Comparison of ENCODE assay signal across 2 cellular contexts in genomic region chr22:46269564-46269963, GRCh38.
A peak's percentile ranks its signal among the peaks of the same experiment; 100 is the strongest.
TF ChIP-seq lines count a peak whose summit lies in the region.

No MANE protein-coding gene starts in this region.

TF ChIP-seq in WTC11, 78 proteins besides CTCF, POLR2A, EP300 and RAD21:
- TF ChIP-seq ZNF232 (CRISPR knock-in tag; IDR thresholded peaks at IDR 0.05), result no peak
- TF ChIP-seq HMGA2 (CRISPR knock-in tag; IDR thresholded peaks at IDR 0.05), result no peak
- no peak for TF ChIP-seq ZNF219 (CRISPR knock-in tag; IDR thresholded peaks at IDR 0.05; ENCODE audit: borderline replicate concordance)
- no peak for TF ChIP-seq MYBL2 (CRISPR knock-in tag; IDR thresholded peaks at IDR 0.05)
- no peak for TF ChIP-seq E2F4 (CRISPR knock-in tag; IDR thresholded peaks at IDR 0.05; ENCODE audit: borderline replicate concordance, low read depth)
- TF ChIP-seq IRF2 (CRISPR knock-in tag; IDR thresholded peaks at IDR 0.05; ENCODE audit: borderline replicate concordance, low read depth), result no peak
- TF ChIP-seq, protein P1, sequence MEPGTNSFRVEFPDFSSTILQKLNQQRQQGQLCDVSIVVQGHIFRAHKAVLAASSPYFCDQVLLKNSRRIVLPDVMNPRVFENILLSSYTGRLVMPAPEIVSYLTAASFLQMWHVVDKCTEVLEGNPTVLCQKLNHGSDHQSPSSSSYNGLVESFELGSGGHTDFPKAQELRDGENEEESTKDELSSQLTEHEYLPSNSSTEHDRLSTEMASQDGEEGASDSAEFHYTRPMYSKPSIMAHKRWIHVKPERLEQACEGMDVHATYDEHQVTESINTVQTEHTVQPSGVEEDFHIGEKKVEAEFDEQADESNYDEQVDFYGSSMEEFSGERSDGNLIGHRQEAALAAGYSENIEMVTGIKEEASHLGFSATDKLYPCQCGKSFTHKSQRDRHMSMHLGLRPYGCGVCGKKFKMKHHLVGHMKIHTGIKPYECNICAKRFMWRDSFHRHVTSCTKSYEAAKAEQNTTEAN (CRISPR knock-in tag; IDR thresholded peaks at IDR 0.05), result no peak
- no peak for TF ChIP-seq KAT7 (CRISPR knock-in tag; IDR thresholded peaks at IDR 0.05; ENCODE audit: borderline replicate concordance)
- no peak for TF ChIP-seq NFE2L1 (CRISPR knock-in tag; IDR thresholded peaks at IDR 0.05)
- no peak for TF ChIP-seq MXD4 (CRISPR knock-in tag; IDR thresholded peaks at IDR 0.05; ENCODE audit: borderline replicate concordance)
- TF ChIP-seq SOX15 (CRISPR knock-in tag; IDR thresholded peaks at IDR 0.05), result no peak
- no peak for TF ChIP-seq ZNF281 (CRISPR knock-in tag; IDR thresholded peaks at IDR 0.05)
- no peak for TF ChIP-seq CDX4 (CRISPR knock-in tag; IDR thresholded peaks at IDR 0.05; ENCODE audit: borderline replicate concordance)

TF ChIP-seq in HepG2, 621 proteins besides CTCF, POLR2A, EP300 and RAD21 (continues in another document):
- no peak for TF ChIP-seq ZNF292 (CRISPR knock-in tag; IDR thresholded peaks at IDR 0.05; ENCODE audit: borderline replicate concordance, low read depth)
- TF ChIP-seq SAP130 (CRISPR knock-in tag; IDR thresholded peaks at IDR 0.05; ENCODE audit: low read depth), result peak; percentile 48
- no peak for TF ChIP-seq HNF4G (IDR thresholded peaks at IDR 0.05; ENCODE audit: borderline replicate concordance, low read depth, low read length)
- TF ChIP-seq HNF4G (CRISPR knock-in tag; IDR thresholded peaks at IDR 0.05; ENCODE audit: borderline replicate concordance, low read depth), result no peak
- TF ChIP-seq FLYWCH1 (CRISPR knock-in tag; IDR thresholded peaks at IDR 0.05), result no peak
- TF ChIP-seq ZNF761 (CRISPR knock-in tag; conservative IDR thresholded peaks at IDR 0.05), result no peak
- TF ChIP-seq, protein P2, sequence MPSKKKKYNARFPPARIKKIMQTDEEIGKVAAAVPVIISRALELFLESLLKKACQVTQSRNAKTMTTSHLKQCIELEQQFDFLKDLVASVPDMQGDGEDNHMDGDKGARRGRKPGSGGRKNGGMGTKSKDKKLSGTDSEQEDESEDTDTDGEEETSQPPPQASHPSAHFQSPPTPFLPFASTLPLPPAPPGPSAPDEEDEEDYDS (CRISPR knock-in tag; IDR thresholded peaks at IDR 0.05), result no peak
- no peak for TF ChIP-seq YY1 (IDR thresholded peaks at IDR 0.05; ENCODE audit: insufficient read depth, insufficient replicate concordance, low read depth, low read length)
- TF ChIP-seq GMEB1 (CRISPR knock-in tag; IDR thresholded peaks at IDR 0.05; ENCODE audit: borderline replicate concordance), result no peak
- TF ChIP-seq HIC2 (CRISPR knock-in tag; IDR thresholded peaks at IDR 0.05; ENCODE audit: low read depth), result peak; percentile 70
- no peak for TF ChIP-seq ZNF274 (CRISPR knock-in tag; IDR thresholded peaks at IDR 0.05)
- TF ChIP-seq HDAC2 (CRISPR knock-in tag; IDR thresholded peaks at IDR 0.05), result no peak
- peak; percentile 23; the same call in 1 of the 2 replicates for TF ChIP-seq HNF1B (CRISPR knock-in tag; IDR thresholded peaks at IDR 0.05)
- TF ChIP-seq PAX8 (CRISPR knock-in tag; IDR thresholded peaks at IDR 0.05; ENCODE audit: borderline replicate concordance), result 0 out of 2 replicates have a peak, but pooled peaks have one; percentile 30
- TF ChIP-seq SCMH1 (CRISPR knock-in tag; IDR thresholded peaks at IDR 0.05; ENCODE audit: borderline replicate concordance), result no peak
- TF ChIP-seq MAF1 (CRISPR knock-in tag; IDR thresholded peaks at IDR 0.05; ENCODE audit: borderline replicate concordance), result no peak
- TF ChIP-seq CENPT (CRISPR knock-in tag; IDR thresholded peaks at IDR 0.05; ENCODE audit: low read depth), result no peak
- no peak for TF ChIP-seq TAF15 (IDR thresholded peaks at IDR 0.05; ENCODE audit: low read depth, low read length, poor library complexity, severe bottlenecking)
- no peak for TF ChIP-seq ZNF619 (CRISPR knock-in tag; IDR thresholded peaks at IDR 0.05)
- TF ChIP-seq KDM3A (CRISPR knock-in tag; IDR thresholded peaks at IDR 0.05; ENCODE audit: low read depth), result no peak
- TF ChIP-seq, protein P3, sequence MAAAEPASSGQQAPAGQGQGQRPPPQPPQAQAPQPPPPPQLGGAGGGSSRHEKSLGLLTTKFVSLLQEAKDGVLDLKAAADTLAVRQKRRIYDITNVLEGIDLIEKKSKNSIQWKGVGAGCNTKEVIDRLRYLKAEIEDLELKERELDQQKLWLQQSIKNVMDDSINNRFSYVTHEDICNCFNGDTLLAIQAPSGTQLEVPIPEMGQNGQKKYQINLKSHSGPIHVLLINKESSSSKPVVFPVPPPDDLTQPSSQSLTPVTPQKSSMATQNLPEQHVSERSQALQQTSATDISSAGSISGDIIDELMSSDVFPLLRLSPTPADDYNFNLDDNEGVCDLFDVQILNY (CRISPR knock-in tag; conservative IDR thresholded peaks at IDR 0.05), result no peak
- TF ChIP-seq ATF7-NPFF (CRISPR knock-in tag; IDR thresholded peaks at IDR 0.05; ENCODE audit: low read depth), result no peak
- TF ChIP-seq CCAR2 (optimal IDR thresholded peaks at IDR 0.05; ENCODE audit: low read depth, low read length), result no peak
- TF ChIP-seq ZNF556 (CRISPR knock-in tag; IDR thresholded peaks at IDR 0.05; ENCODE audit: borderline replicate concordance), result no peak
- 0 out of 2 replicates have a peak, but pooled peaks have one; percentile 53 for TF ChIP-seq ZBTB42 (CRISPR knock-in tag; IDR thresholded peaks at IDR 0.05)
- no peak for TF ChIP-seq SNAI1 (CRISPR knock-in tag; IDR thresholded peaks at IDR 0.05; ENCODE audit: borderline replicate concordance)
- TF ChIP-seq, protein P4, sequence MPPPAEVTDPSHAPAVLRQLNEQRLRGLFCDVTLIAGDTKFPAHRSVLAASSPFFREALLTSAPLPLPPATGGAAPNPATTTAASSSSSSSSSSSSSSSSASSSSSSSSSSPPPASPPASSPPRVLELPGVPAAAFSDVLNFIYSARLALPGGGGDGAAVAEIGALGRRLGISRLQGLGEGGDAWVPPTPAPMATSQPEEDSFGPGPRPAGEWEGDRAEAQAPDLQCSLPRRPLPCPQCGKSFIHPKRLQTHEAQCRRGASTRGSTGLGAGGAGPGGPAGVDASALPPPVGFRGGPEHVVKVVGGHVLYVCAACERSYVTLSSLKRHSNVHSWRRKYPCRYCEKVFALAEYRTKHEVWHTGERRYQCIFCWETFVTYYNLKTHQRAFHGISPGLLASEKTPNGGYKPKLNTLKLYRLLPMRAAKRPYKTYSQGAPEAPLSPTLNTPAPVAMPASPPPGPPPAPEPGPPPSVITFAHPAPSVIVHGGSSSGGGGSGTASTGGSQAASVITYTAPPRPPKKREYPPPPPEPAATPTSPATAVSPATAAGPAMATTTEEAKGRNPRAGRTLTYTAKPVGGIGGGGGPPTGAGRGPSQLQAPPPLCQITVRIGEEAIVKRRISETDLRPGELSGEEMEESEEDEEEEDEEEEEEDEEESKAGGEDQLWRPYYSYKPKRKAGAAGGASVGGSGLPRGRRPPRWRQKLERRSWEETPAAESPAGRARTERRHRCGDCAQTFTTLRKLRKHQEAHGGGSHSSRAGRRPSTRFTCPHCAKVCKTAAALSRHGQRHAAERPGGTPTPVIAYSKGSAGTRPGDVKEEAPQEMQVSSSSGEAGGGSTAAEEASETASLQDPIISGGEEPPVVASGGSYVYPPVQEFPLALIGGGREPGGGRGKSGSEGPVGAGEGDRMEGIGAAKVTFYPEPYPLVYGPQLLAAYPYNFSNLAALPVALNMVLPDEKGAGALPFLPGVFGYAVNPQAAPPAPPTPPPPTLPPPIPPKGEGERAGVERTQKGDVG (CRISPR knock-in tag; IDR thresholded peaks at IDR 0.05; ENCODE audit: borderline replicate concordance), result 0 out of 2 replicates have a peak, but pooled peaks have one; percentile 53
- TF ChIP-seq, protein P5, sequence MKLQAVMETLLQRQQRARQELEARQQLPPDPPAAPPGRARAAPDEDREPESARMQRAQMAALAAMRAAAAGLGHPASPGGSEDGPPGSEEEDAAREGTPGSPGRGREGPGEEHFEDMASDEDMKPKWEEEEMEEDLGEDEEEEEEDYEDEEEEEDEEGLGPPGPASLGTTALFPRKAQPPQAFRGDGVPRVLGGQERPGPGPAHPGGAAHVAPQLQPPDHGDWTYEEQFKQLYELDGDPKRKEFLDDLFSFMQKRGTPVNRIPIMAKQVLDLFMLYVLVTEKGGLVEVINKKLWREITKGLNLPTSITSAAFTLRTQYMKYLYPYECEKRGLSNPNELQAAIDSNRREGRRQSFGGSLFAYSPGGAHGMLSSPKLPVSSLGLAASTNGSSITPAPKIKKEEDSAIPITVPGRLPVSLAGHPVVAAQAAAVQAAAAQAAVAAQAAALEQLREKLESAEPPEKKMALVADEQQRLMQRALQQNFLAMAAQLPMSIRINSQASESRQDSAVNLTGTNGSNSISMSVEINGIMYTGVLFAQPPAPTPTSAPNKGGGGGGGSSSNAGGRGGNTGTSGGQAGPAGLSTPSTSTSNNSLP (IDR thresholded peaks at IDR 0.05; ENCODE audit: low read depth, low read length), result no peak
- TF ChIP-seq GATA4 (IDR thresholded peaks at IDR 0.05; ENCODE audit: borderline replicate concordance, low read depth), result no peak
- TF ChIP-seq, protein P6, sequence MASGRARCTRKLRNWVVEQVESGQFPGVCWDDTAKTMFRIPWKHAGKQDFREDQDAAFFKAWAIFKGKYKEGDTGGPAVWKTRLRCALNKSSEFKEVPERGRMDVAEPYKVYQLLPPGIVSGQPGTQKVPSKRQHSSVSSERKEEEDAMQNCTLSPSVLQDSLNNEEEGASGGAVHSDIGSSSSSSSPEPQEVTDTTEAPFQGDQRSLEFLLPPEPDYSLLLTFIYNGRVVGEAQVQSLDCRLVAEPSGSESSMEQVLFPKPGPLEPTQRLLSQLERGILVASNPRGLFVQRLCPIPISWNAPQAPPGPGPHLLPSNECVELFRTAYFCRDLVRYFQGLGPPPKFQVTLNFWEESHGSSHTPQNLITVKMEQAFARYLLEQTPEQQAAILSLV (CRISPR knock-in tag; IDR thresholded peaks at IDR 0.05; ENCODE audit: borderline replicate concordance), result no peak
- TF ChIP-seq ATF2 (CRISPR knock-in tag; IDR thresholded peaks at IDR 0.05), result no peak
- TF ChIP-seq CBFB (CRISPR knock-in tag; IDR thresholded peaks at IDR 0.05), result no peak
- TF ChIP-seq ZNF543 (CRISPR knock-in tag; IDR thresholded peaks at IDR 0.05), result 0 out of 2 replicates have a peak, but pooled peaks have one; percentile 34
- TF ChIP-seq STAT6 (CRISPR knock-in tag; IDR thresholded peaks at IDR 0.05; ENCODE audit: borderline replicate concordance), result no peak
- TF ChIP-seq HOXA9 (CRISPR knock-in tag; IDR thresholded peaks at IDR 0.05; ENCODE audit: borderline replicate concordance), result no peak
- no peak for TF ChIP-seq ZNF138 (CRISPR knock-in tag; IDR thresholded peaks at IDR 0.05; ENCODE audit: low read depth)
